In genomic region chr15:64191971-64192830, GRCh38 we compare ENCODE assay signal across 16 cellular contexts.
"Had no signal": no experiment of that assay in that cellular context is flagged by ENCODE, and none has a peak within 500 bp of the region (broad histone marks: within the 10 kb centered on the region; RNA-seq: fewer than 3 reads in every experiment).

No MANE protein-coding gene starts in this region.

- H3K79me2 ChIP-seq: parathyroid adenoma had no signal

- H3K27me3 ChIP-seq: heart left ventricle, thyroid gland, uterus had no signal

- H2AFZ ChIP-seq: parathyroid adenoma had no signal

- H3K4me1 ChIP-seq: uterus had no signal

- H3K36me3 ChIP-seq: thyroid gland, uterus had no signal

- ATAC-seq: activated CD8-positive, alpha-beta T cell treated with anti-CD3 and anti-CD28 coated beads for 36 hours; heart left ventricle; left lobe of liver had no signal

- H3K9me3 ChIP-seq: heart left ventricle, thyroid gland, uterus had no signal

- DNase-seq: activated CD4-positive, alpha-beta T cell treated with anti-CD3 and anti-CD28 coated beads for 4 hours; activated CD8-positive, alpha-beta memory T cell treated with anti-CD3 and anti-CD28 coated beads, Interleukin-2, amount 50 U/mL, for 48 hours; activated CD8-positive, alpha-beta T cell treated with anti-CD3 and anti-CD28 coated beads for 36 hours; activated naive CD4-positive, alpha-beta T cell; caudate nucleus; effector CD8-positive, alpha-beta T cell; heart left ventricle; mammary epithelial cell; retina; thyroid gland; uterus had no signal

- H3K4me3 ChIP-seq: coronary artery, heart left ventricle, skin epidermis, thyroid gland, uterus had no signal

- H3K27ac ChIP-seq: coronary artery, heart left ventricle, parathyroid adenoma, skin epidermis, thyroid gland, uterus, VCaP had no signal
